ENCODE assay signal across 22 cellular contexts in genomic region chr4:55318541-55319129, GRCh38. TPM values are rescaled to one million over a fixed set of nuclear protein-coding genes. Genes with fewer than 3 reads are reported as not detected.
DNase-seq lines count a peak whose midpoint lies in the region; ATAC-seq and TF ChIP-seq lines count a peak whose summit lies in the region.
"Had no signal": no experiment of that assay in that cellular context is flagged by ENCODE, and none has a peak within 500 bp of the region (broad histone marks: within the 10 kb centered on the region; RNA-seq: fewer than 3 reads in every experiment).

No MANE protein-coding gene starts in this region.

- DNase-seq in activated CD4-positive, CD25-positive, alpha-beta regulatory T cell treated with anti-CD3 and anti-CD28 coated beads, Interleukin-2, amount 50 U/mL, for 72 hours: no peak
- DNase-seq in DND-41 (no peak), GM13977 (ENCODE audit: low spot score) (no peak), Right ventricle myocardium inferior (ENCODE audit: missing footprints) (no peak)
- no peak for DNase-seq in activated T-cell treated with anti-CD3 and anti-CD28 coated beads, Interleukin-2, amount 50 U/mL, for 4 hours
- DNase-seq: amniotic stem cell; COR-L47; naive thymus-derived CD8-positive, alpha-beta T cell; NCI-H1436 treated with DMSO at 0.1 percent for 48 hours; NCI-H526; ovary; sigmoid colon; upper lobe of left lung had no signal

- no peaks in the 10 kb centered on the region for H3K9me3 ChIP-seq in DND-41 (ENCODE audit: insufficient read depth, low read length, severe bottlenecking)
- H3K9me3 ChIP-seq: MG63, ovary, sigmoid colon, stomach, upper lobe of left lung had no signal

- no peaks in the 10 kb centered on the region for H3K36me3 ChIP-seq in DND-41 (ENCODE audit: insufficient read depth, low read length)
- H3K36me3 ChIP-seq: cardiac muscle cell, MG63, ovary, sigmoid colon, stomach, upper lobe of left lung had no signal

- peaks cover 8% of the 10 kb centered on the region for H3K4me1 ChIP-seq in DND-41 (ENCODE audit: insufficient read depth, low read length)
- H3K4me1 ChIP-seq: sigmoid colon had no signal

- TF ChIP-seq CTCF in DND-41 (IDR thresholded peaks at IDR 0.05; ENCODE audit: borderline replicate concordance, extremely low read depth, low read length, poor library complexity, severe bottlenecking): no peak
- TF ChIP-seq CTCF in nephron (IDR thresholded peaks at IDR 0.05; ENCODE audit: unreplicated experiment in 3 of 3): no peak
- no peak for TF ChIP-seq CTCF in GM13977 (IDR thresholded peaks at IDR 0.05; ENCODE audit: extremely low read depth, insufficient read depth, missing control alignments)

- no peak overlapping the region for H2AFZ ChIP-seq in DND-41 (ENCODE audit: low read depth, low read length)

- H3K79me2 ChIP-seq in DND-41 (ENCODE audit: insufficient read depth, low read length): no peaks in the 10 kb centered on the region

- intact Hi-C loops in Right ventricle myocardium inferior (cut with DNase I): no loop called here

- H4K20me1 ChIP-seq in DND-41 (ENCODE audit: insufficient read depth, low read length): no peaks in the 10 kb centered on the region

- H3K27me3 Mint-ChIP-seq in activated T-cell treated with anti-CD3 and anti-CD28 coated beads, Interleukin-2, amount 50 U/mL, for 4 hours (ENCODE audit: low read depth): no peaks in the 10 kb centered on the region
- no peaks in the 10 kb centered on the region for H3K27me3 Mint-ChIP-seq in nephron (ENCODE audit: low read depth)

- H3K27me3 ChIP-seq in DND-41 (ENCODE audit: insufficient read depth, low read length, poor library complexity): peaks cover 7% of the 10 kb centered on the region
- H3K27me3 ChIP-seq: cardiac muscle cell, MG63, ovary, sigmoid colon, stomach, upper lobe of left lung had no signal

- no peak overlapping the region for H3K9ac ChIP-seq in DND-41 (ENCODE audit: low read depth, low read length)

- in situ Hi-C loops in GM13977 (cut with MboI; ENCODE audit: low pct_unique_long_range_greater_than_20kb, low sequenced_read_pairs, unreplicated experiment): no loop called here

- no peak overlapping the region for H3K4me3 Mint-ChIP-seq in activated T-cell treated with anti-CD3 and anti-CD28 coated beads, Interleukin-2, amount 50 U/mL, for 4 hours
- H3K4me3 Mint-ChIP-seq in nephron: no peak overlapping the region
- H3K4me3 Mint-ChIP-seq: naive thymus-derived CD8-positive, alpha-beta T cell had no signal

- no peaks in the 10 kb centered on the region for H3K36me3 Mint-ChIP-seq in activated T-cell treated with anti-CD3 and anti-CD28 coated beads, Interleukin-2, amount 50 U/mL, for 4 hours (ENCODE audit: insufficient read depth)
- H3K36me3 Mint-ChIP-seq in nephron (ENCODE audit: low read depth): no peaks in the 10 kb centered on the region
- H3K36me3 Mint-ChIP-seq: naive thymus-derived CD8-positive, alpha-beta T cell had no signal

- H3K27ac ChIP-seq in DND-41 (ENCODE audit: low read length): no peak overlapping the region
- H3K27ac ChIP-seq: 22Rv1, cardiac muscle cell, HL-60, ovary, RWPE1, sigmoid colon, upper lobe of left lung had no signal

- no peak overlapping the region for H3K4me2 ChIP-seq in DND-41 (ENCODE audit: insufficient read depth, low read length)

- H3K9me3 Mint-ChIP-seq in activated T-cell treated with anti-CD3 and anti-CD28 coated beads, Interleukin-2, amount 50 U/mL, for 4 hours: no peaks in the 10 kb centered on the region
- H3K9me3 Mint-ChIP-seq in nephron: no peaks in the 10 kb centered on the region

- H3K4me1 Mint-ChIP-seq in activated T-cell treated with anti-CD3 and anti-CD28 coated beads, Interleukin-2, amount 50 U/mL, for 4 hours (ENCODE audit: low read depth): peaks cover 28% of the 10 kb centered on the region
- H3K4me1 Mint-ChIP-seq in nephron: peaks cover 20% of the 10 kb centered on the region

- H3K27ac Mint-ChIP-seq in nephron: peak overlapping the region in 2 of 3 experiments; percentile 47 to 79

- no peak overlapping the region for H3K4me3 ChIP-seq in DND-41 (ENCODE audit: low read depth in 1 of 2, low read length in 2 of 2)
- H3K4me3 ChIP-seq: cardiac muscle cell, MG63, ovary, sigmoid colon, stomach, upper lobe of left lung had no signal

- ATAC-seq in activated CD4-positive, CD25-positive, alpha-beta regulatory T cell treated with anti-CD3 and anti-CD28 coated beads, Interleukin-2, amount 50 U/mL, for 24 hours: peak; percentile 20 to 38
- ATAC-seq in DND-41 (ENCODE audit: insufficient read depth, low read depth) (peak; percentile 67; the same call in 2 of the 3 replicates), Right ventricle myocardium inferior (no peak), HG02798 (IDR thresholded peaks at IDR 0.05; ENCODE audit: poor library complexity, unreplicated experiment) (no peak)
- ATAC-seq in activated T-cell treated with anti-CD3 and anti-CD28 coated beads, Interleukin-2, amount 50 U/mL, for 4 hours: peak; percentile 61 to 65

RNA-seq across cellular contexts. Expression of gene SRD5A3, which starts 27.4 kb away (rescaled TPM):
- total RNA-seq in activated T-cell treated with anti-CD3 and anti-CD28 coated beads, Interleukin-2, amount 50 U/mL, for 4 hours: 10 to 100 TPM in 2 of 3 donors, 1 to 10 TPM in 1; 9.4 to 21.0 (median 12.7) TPM
- 9.5 TPM for total RNA-seq in Right ventricle myocardium inferior

Comparison
In these comparisons a context has a peak if more than half of its experiments do, and no peak if none do; other contexts are left out.
1. ATAC-seq: peak in activated CD4-positive, CD25-positive, alpha-beta regulatory T cell treated with anti-CD3 and anti-CD28 coated beads, Interleukin-2, amount 50 U/mL, for 24 hours (2 of 2), DND-41 (single experiment) and activated T-cell treated with anti-CD3 and anti-CD28 coated beads, Interleukin-2, amount 50 U/mL, for 4 hours (2 of 2); none in Right ventricle myocardium inferior (single experiment) and HG02798 (single experiment).